Comparison of ENCODE assay signal across 1 cellular context in the genomic region with DNA sequence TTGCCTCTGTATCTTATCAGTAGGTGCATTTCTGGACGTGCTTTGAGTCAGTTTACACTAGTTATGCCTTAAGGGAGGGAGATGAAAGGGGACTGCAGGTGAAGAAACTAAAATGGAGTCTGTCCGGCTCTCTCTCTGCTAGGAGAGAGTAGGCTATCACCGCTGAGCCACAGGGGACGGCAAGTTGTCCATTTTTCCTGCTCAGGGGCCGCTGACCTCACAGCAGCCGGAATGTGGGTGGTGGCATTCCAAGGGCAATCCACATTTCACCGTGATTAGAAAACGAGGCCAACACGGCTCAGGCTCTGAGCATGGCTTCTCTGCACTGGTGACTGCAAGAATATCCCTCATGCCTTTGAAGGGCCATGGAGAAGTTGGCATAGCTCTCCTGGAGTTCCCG.
TF ChIP-seq lines count a peak whose summit lies in the region.

No MANE protein-coding gene starts in this region.

TF ChIP-seq in IMR-90, 13 proteins besides CTCF, POLR2A, EP300 and RAD21:
- no peak for TF ChIP-seq CEBPB (IDR thresholded peaks at IDR 0.05; ENCODE audit: low read depth, low read length)
- no peak for TF ChIP-seq NFE2L2 (IDR thresholded peaks at IDR 0.05; ENCODE audit: low read depth, low read length)
- TF ChIP-seq RCOR1 (IDR thresholded peaks at IDR 0.05; ENCODE audit: insufficient replicate concordance, low read length): no peak
- TF ChIP-seq MXI1 (IDR thresholded peaks at IDR 0.05; ENCODE audit: borderline replicate concordance, low read depth, low read length): no peak
- no peak for TF ChIP-seq CHD1 (IDR thresholded peaks at IDR 0.05; ENCODE audit: low read depth, low read length)
- no peak for TF ChIP-seq SMC3 (IDR thresholded peaks at IDR 0.05; ENCODE audit: low read depth, low read length)
- TF ChIP-seq ELK1 (IDR thresholded peaks at IDR 0.05; ENCODE audit: borderline replicate concordance, low read depth, low read length): no peak
- TF ChIP-seq MAZ (IDR thresholded peaks at IDR 0.05; ENCODE audit: borderline replicate concordance, low read depth, low read length): no peak
- no peak for TF ChIP-seq FOS (IDR thresholded peaks at IDR 0.05; ENCODE audit: low read depth, low read length)
- TF ChIP-seq MAFK (IDR thresholded peaks at IDR 0.05; ENCODE audit: low read depth, low read length): no peak
- no peak for TF ChIP-seq RFX5 (IDR thresholded peaks at IDR 0.05; ENCODE audit: low read depth, low read length)
- TF ChIP-seq, protein P1, sequence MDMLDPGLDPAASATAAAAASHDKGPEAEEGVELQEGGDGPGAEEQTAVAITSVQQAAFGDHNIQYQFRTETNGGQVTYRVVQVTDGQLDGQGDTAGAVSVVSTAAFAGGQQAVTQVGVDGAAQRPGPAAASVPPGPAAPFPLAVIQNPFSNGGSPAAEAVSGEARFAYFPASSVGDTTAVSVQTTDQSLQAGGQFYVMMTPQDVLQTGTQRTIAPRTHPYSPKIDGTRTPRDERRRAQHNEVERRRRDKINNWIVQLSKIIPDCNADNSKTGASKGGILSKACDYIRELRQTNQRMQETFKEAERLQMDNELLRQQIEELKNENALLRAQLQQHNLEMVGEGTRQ (IDR thresholded peaks at IDR 0.05; ENCODE audit: low read depth, low read length): no peak
- no peak for TF ChIP-seq BHLHE40 (IDR thresholded peaks at IDR 0.05; ENCODE audit: low read depth, low read length)
